ENCODE assay signal across 8 cellular contexts in the genomic region with DNA sequence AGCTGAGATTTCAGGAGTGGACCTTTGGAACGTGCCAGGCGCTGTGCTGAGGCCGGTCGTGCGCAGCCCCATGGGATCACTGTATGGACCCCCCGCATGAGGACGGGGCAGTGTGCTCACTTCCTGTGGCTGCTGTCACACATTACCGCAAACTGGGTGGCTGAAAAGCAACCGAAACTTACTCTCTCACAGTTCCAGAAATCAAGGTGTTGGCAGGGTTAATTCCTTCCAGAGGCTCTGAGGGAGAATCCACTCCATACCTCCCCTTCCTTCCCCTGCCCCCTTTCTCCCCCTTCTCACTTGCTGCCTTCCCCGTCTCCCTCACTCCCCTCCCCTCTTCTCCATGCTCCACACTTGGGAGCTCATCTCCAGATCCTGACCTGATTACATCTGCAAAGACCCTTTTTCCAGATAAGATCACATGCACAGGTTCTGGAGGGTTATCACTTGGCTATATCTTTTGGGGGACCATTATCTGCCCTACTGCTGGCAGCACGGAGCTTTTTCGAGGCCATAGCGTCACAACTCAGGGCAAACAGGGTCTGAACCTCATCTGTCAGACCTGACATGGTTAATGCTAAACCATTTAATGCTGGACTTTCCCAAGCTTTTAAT. TPM values are rescaled to one million over a fixed set of nuclear protein-coding genes. Genes with fewer than 3 reads are reported as not detected.
DNase-seq lines count a peak whose midpoint lies in the region; ATAC-seq and TF ChIP-seq lines count a peak whose summit lies in the region.

No MANE protein-coding gene starts in this region.

- ATAC-seq in heart right ventricle (no peak), Right ventricle myocardium inferior (no peak), T-cell (replicated peaks in 1 of 4) (peak in 1 of 4 experiments; percentile 10), upper lobe of left lung (ENCODE audit: low FRiP score in 2 of 2) (no peak)

- TF ChIP-seq EP300 in upper lobe of left lung (IDR thresholded peaks at IDR 0.05): peak in 1 of 4 donors; percentile 23

- no peak for DNase-seq in heart right ventricle
- DNase-seq in Right ventricle myocardium inferior (ENCODE audit: missing footprints): no peak
- no peak for DNase-seq in T-cell
- peak; percentile 31 for DNase-seq in kidney tubule cell (ENCODE audit: low spot score)
- DNase-seq in upper lobe of left lung: no peak
- no peak for DNase-seq in amygdala (lab: John Stamatoyannopoulos, UW)
- DNase-seq in NCI-H510A treated with DMSO at 0.1 percent for 48 hours (lab: John Stamatoyannopoulos, UW): no peak
- no peak for DNase-seq in germinal center (ENCODE audit: low spot score)

- peak in 1 of 4 donors; percentile 11 for TF ChIP-seq POLR2A in upper lobe of left lung (IDR thresholded peaks at IDR 0.05)

- H3K9me3 Mint-ChIP-seq in T-cell: peaks cover 0 to 3% (median 0%) of the 10 kb centered on the region in 3 donors

- H3K27me3 ChIP-seq in heart right ventricle (no peaks in the 10 kb centered on the region), upper lobe of left lung (no peaks in the 10 kb centered on the region)

- peaks cover 46 to 100% (median 97%) of the 10 kb centered on the region in 9 donors for H3K4me1 ChIP-seq in heart right ventricle
- peaks cover 73 to 99% (median 91%) of the 10 kb centered on the region in 4 donors for H3K4me1 ChIP-seq in upper lobe of left lung

- CTCF ChIA-PET in T-cell (lab: Charles Lee): interaction anchor here (0.7 to 3.4 kb wide), 6 partner anchors 10 to 121 kb away, joined by 3 to 12 read pairs (median 11); no protein-coding TSS in a partner anchor

- no peak overlapping the region for H3K4me3 ChIP-seq in heart right ventricle
- no peak overlapping the region for H3K4me3 ChIP-seq in upper lobe of left lung

- intact Hi-C loops in heart right ventricle (cut with DNase I) (loop anchor here in 6 of 10 donors (2.0 to 10.0 kb wide), 5 partner anchors 29 to 119 kb away; a partner anchor contains a TSS), Right ventricle myocardium inferior (cut with DNase I) (loop anchor here (2.0 to 10.0 kb wide), 4 partner anchors 19 to 117 kb away; no protein-coding TSS in a partner anchor)

- peak overlapping the region; percentile 78 to 97 (median 92) for H3K27ac ChIP-seq in heart right ventricle
- peak overlapping the region; percentile 86 to 99 (median 95) for H3K27ac ChIP-seq in upper lobe of left lung

- H3K36me3 ChIP-seq in heart right ventricle (peaks cover 0 to 13% (median 6%) of the 10 kb centered on the region in 9 donors), upper lobe of left lung (peaks cover 1 to 13% (median 10%) of the 10 kb centered on the region in 4 donors)

- POLR2A ChIA-PET in T-cell (lab: Charles Lee): interaction anchor here in 1 of 2 donors (0.8 kb wide), 1 partner anchor 23 kb away, joined by 3 read pairs; no protein-coding TSS in a partner anchor

- no peaks in the 10 kb centered on the region for H3K27me3 Mint-ChIP-seq in T-cell

- TF ChIP-seq CTCF in heart right ventricle (IDR thresholded peaks at IDR 0.05) (no peak), upper lobe of left lung (IDR thresholded peaks at IDR 0.05) (no peak)

- peak overlapping the region; percentile 54 to 94 (median 74) for H3K4me3 Mint-ChIP-seq in T-cell

- H3K9me3 ChIP-seq in heart right ventricle: peaks cover 0 to 5% (median 0%) of the 10 kb centered on the region in 11 donors
- no peaks in the 10 kb centered on the region for H3K9me3 ChIP-seq in upper lobe of left lung

- H3K27ac Mint-ChIP-seq in T-cell: peak overlapping the region; percentile 96

- peaks cover 83 to 96% (median 95%) of the 10 kb centered on the region in 3 donors for H3K4me1 Mint-ChIP-seq in T-cell

- peaks cover 18% of the 10 kb centered on the region for H3K36me3 Mint-ChIP-seq in T-cell

- WGBS in heart right ventricle, 2 donors: 43 to 58% methylated on average over 13 of the region's 13 CpGs
- 56 to 61% methylated on average over 11 to 13 of the region's 13 CpGs for WGBS in upper lobe of left lung, 2 donors

RNA-seq across cellular contexts. Expression of a gene that starts 41.2 kb away (rescaled TPM):
- total RNA-seq in heart right ventricle: 100 to 1,000 TPM in 1 of 10 donors, 10 to 100 TPM in 9; 28.4 to 101 (median 49.4) TPM
- 10 to 100 TPM; 32.9 to 44.0 TPM for polyA plus RNA-seq in heart right ventricle
- total RNA-seq in Right ventricle myocardium inferior: 63.4 TPM
- total RNA-seq in T-cell: 100 to 1,000 TPM; 218 to 327 (median 288) TPM
- 100 to 1,000 TPM; 103 to 231 (median 147) TPM for total RNA-seq in upper lobe of left lung
